Comparison of ENCODE assay signal across 25 cellular contexts in the genomic region with DNA sequence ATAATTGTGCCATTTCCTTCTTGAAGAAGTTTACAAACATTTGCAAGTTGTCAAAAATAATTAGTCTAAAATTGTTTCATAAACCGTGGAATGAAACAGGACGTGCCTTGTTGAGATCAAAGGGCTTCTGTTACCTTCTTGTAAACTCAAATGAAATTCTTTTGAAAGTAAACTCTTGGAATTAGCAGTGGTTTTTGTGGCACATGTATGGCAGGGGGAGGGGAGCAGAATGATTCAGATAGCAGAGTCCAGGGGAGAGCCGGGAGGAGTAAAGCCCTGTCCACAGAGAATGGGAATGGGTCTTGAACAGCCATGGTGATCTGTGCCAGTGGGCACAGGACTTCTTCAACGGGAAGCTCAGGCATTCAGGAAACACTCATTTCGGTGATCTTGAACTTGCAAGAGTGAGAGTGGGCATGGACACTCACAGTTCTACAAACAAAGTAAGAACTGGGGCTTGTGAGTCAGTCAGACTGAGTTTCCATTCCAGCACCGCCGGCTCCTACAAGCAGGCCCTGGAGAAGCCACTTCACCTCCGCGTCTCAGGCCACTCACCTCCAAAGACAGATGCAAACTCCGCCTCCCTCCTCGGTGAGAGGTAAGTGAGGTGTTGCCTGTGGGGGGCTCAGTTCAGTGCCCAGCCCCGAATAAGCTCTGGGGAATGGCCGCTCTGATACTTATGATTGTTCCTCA.
A peak's percentile ranks its signal among the peaks of the same experiment; 100 is the strongest.
DNase-seq lines count a peak whose midpoint lies in the region; TF ChIP-seq lines count a peak whose summit lies in the region.
"Had no signal": no experiment of that assay in that cellular context is flagged by ENCODE, and none has a peak within 500 bp of the region (broad histone marks: within the 10 kb centered on the region; RNA-seq: fewer than 3 reads in every experiment).

No MANE protein-coding gene starts in this region.

- 57 to 68% (median 59%) methylated on average over 13 of the region's 13 CpGs for WGBS in spleen, 5 donors

- H3K4me3 Mint-ChIP-seq in activated CD4-positive, alpha-beta T cell treated with anti-CD3 and anti-CD28 coated beads, Interleukin-2, amount 10 ng/mL, durations not matched to agents 24 days and 14 days = peak overlapping the region; percentile 18
- H3K4me3 Mint-ChIP-seq in immature natural killer cell = peak overlapping the region in 4 of 5 donors; percentile 44 to 77 (median 70)
- H3K4me3 Mint-ChIP-seq: activated naive CD4-positive, alpha-beta T cell treated with anti-CD3 and anti-CD28 coated beads, Interleukin-2, amount 50 U/mL, for 24 hours; activated T-cell treated with anti-CD3 and anti-CD28 coated beads, Interleukin-2, amount 50 U/mL, for 72 hours; WTC11 had no signal

- H3K27ac Mint-ChIP-seq in activated CD4-positive, alpha-beta T cell treated with anti-CD3 and anti-CD28 coated beads, Interleukin-2, amount 10 ng/mL, durations not matched to agents 24 days and 14 days = no peak overlapping the region
- H3K27ac Mint-ChIP-seq in immature natural killer cell = peak overlapping the region in 3 of 6 donors; percentile 17 to 60 (median 48)
- H3K27ac Mint-ChIP-seq: activated naive CD4-positive, alpha-beta T cell treated with anti-CD3 and anti-CD28 coated beads, Interleukin-2, amount 50 U/mL, for 24 hours; activated T-cell treated with anti-CD3 and anti-CD28 coated beads, Interleukin-2, amount 50 U/mL, for 72 hours; WTC11 had no signal

- H3K4me1 Mint-ChIP-seq in activated CD4-positive, alpha-beta T cell treated with anti-CD3 and anti-CD28 coated beads, Interleukin-2, amount 10 ng/mL, durations not matched to agents 24 days and 14 days = peaks cover 14% of the 10 kb centered on the region
- peaks cover 40 to 43% of the 10 kb centered on the region in 2 donors for H3K4me1 Mint-ChIP-seq in immature natural killer cell
- H3K4me1 Mint-ChIP-seq: activated naive CD4-positive, alpha-beta T cell treated with anti-CD3 and anti-CD28 coated beads, Interleukin-2, amount 50 U/mL, for 24 hours had no signal

- H3K9me3 ChIP-seq in spleen = peaks cover 0 to 3% (median 0%) of the 10 kb centered on the region in 8 donors
- H3K9me3 ChIP-seq: ascending aorta, SJSA1 had no signal

- DNase-seq in activated CD4-positive, alpha-beta T cell treated with anti-CD3 and anti-CD28 coated beads, Interleukin-2, amount 10 ng/mL, durations not matched to agents 24 days and 14 days = no peak
- no peak for DNase-seq in activated CD4-positive, alpha-beta T cell treated with anti-CD3 and anti-CD28 coated beads, Interleukin-2, amount 50 U/mL, for 4 hours
- DNase-seq in M059J (ENCODE audit: low read depth) (peak; percentile 72), immature natural killer cell (no peak), spleen (no peak), cerebellum (ENCODE audit: low spot score) (no peak), NCI-H82 treated with DMSO at 0.1 percent for 48 hours (lab: John Stamatoyannopoulos, UW; ENCODE audit: unreplicated experiment) (no peak), inferior parietal cortex (ENCODE audit: extremely low spot score) (no peak)
- DNase-seq: 8988T; activated T-cell treated with anti-CD3 and anti-CD28 coated beads, Interleukin-2, amount 50 U/mL, for 72 hours; AML-193; COR-L47; EL; GOT3; NCI-H1105 treated with DMSO at 0.1 percent for 48 hours; NCI-H2107; NCI-H524; small intestine; stimulated activated CD4-positive, alpha-beta T cell treated with anti-CD3 and anti-CD28 coated beads, Interleukin-2, amount 100 ng/mL, for 48 hours; stimulated activated naive CD4-positive, alpha-beta T cell treated with Interleukin-2 at 50 U/mL for 16 hours had no signal

- H3K27ac ChIP-seq in spleen = peak overlapping the region in 6 of 8 donors; percentile 49 to 83 (median 74)
- H3K27ac ChIP-seq: ascending aorta, epithelial cell of prostate, SJSA1 had no signal

- no peaks in the 10 kb centered on the region for H3K36me3 Mint-ChIP-seq in activated CD4-positive, alpha-beta T cell treated with anti-CD3 and anti-CD28 coated beads, Interleukin-2, amount 10 ng/mL, durations not matched to agents 24 days and 14 days (ENCODE audit: low read depth)
- H3K36me3 Mint-ChIP-seq in immature natural killer cell = peaks cover 18 to 46% (median 35%) of the 10 kb centered on the region in 3 donors
- H3K36me3 Mint-ChIP-seq: activated naive CD4-positive, alpha-beta T cell treated with anti-CD3 and anti-CD28 coated beads, Interleukin-2, amount 50 U/mL, for 24 hours had no signal

- peaks cover 0 to 5% (median 0%) of the 10 kb centered on the region in 7 donors for H3K27me3 ChIP-seq in spleen (replicated peaks in 1 of 7)
- H3K27me3 ChIP-seq: ascending aorta had no signal

- H3K27me3 Mint-ChIP-seq in activated CD4-positive, alpha-beta T cell treated with anti-CD3 and anti-CD28 coated beads, Interleukin-2, amount 10 ng/mL, durations not matched to agents 24 days and 14 days = no peaks in the 10 kb centered on the region
- peaks cover 0 to 4% (median 2%) of the 10 kb centered on the region in 3 donors for H3K27me3 Mint-ChIP-seq in immature natural killer cell (ENCODE audit: low read depth in 3 of 3)

- H3K4me1 ChIP-seq in spleen = peaks cover 0 to 34% (median 8%) of the 10 kb centered on the region in 6 donors
- H3K4me1 ChIP-seq: ascending aorta had no signal

- peak overlapping the region in 1 of 8 donors; percentile 36 for H3K4me3 ChIP-seq in spleen
- H3K4me3 ChIP-seq: ascending aorta, SJSA1 had no signal

- no peaks in the 10 kb centered on the region for H3K36me3 ChIP-seq in spleen
- H3K36me3 ChIP-seq: ascending aorta, SJSA1 had no signal

- no peaks in the 10 kb centered on the region for H3K9me3 Mint-ChIP-seq in activated CD4-positive, alpha-beta T cell treated with anti-CD3 and anti-CD28 coated beads, Interleukin-2, amount 10 ng/mL, durations not matched to agents 24 days and 14 days
- no peaks in the 10 kb centered on the region for H3K9me3 Mint-ChIP-seq in immature natural killer cell
- H3K9me3 Mint-ChIP-seq: activated naive CD4-positive, alpha-beta T cell treated with anti-CD3 and anti-CD28 coated beads, Interleukin-2, amount 50 U/mL, for 24 hours had no signal

- no peak for TF ChIP-seq POLR2A in spleen (IDR thresholded peaks at IDR 0.05)

- intact Hi-C loops in activated CD4-positive, alpha-beta T cell treated with anti-CD3 and anti-CD28 coated beads, Interleukin-2, amount 10 ng/mL, durations not matched to agents 24 days and 14 days (cut with micrococcal nuclease) = no loop called here
- intact Hi-C loops in spleen (cut with DNase I; ENCODE audit: low total_unique reads) = no loop called here

- no peak for TF ChIP-seq CTCF in spleen (IDR thresholded peaks at IDR 0.05 in 8 of 11, conservative IDR thresholded peaks at IDR 0.05 in 3 of 11)
